8 cellular contexts compared by ENCODE assay signal in genomic region chr22:27800250-27801131, GRCh38. TPM values are rescaled to one million over a fixed set of nuclear protein-coding genes. Genes with fewer than 3 reads are reported as not detected.
A peak's percentile ranks its signal among the peaks of the same experiment; 100 is the strongest.
DNase-seq lines count a peak whose midpoint lies in the region; ATAC-seq and TF ChIP-seq lines count a peak whose summit lies in the region.

No MANE protein-coding gene starts in this region.

- POLR2A ChIA-PET in WTC11 (lab: Charles Lee) = interaction anchor here (0.9 to 1.2 kb wide), 3 partner anchors 28 to 129 kb away, joined by 3 to 5 read pairs (median 4); no protein-coding TSS in a partner anchor

- peak overlapping the region; percentile 55 for H3K4me3 Mint-ChIP-seq in WTC11

- no peak overlapping the region for H3K27ac Mint-ChIP-seq in WTC11

- peaks cover 42% of the 10 kb centered on the region for H3K4me1 Mint-ChIP-seq in WTC11

- peaks cover 3 to 63% (median 36%) of the 10 kb centered on the region in 9 donors for H3K4me1 ChIP-seq in heart right ventricle

- TF ChIP-seq CTCF in WTC11 (IDR thresholded peaks at IDR 0.05) = no peak
- TF ChIP-seq CTCF in heart right ventricle (IDR thresholded peaks at IDR 0.05) = no peak

- DNase-seq in GM03348 (ENCODE audit: low spot score) = peak; percentile 82
- peak; percentile 49 for DNase-seq in WTC11 (ENCODE audit: low spot score)
- DNase-seq in heart right ventricle = peak in 1 of 2 donors; percentile 52
- DNase-seq in sciatic nerve (ENCODE audit: low spot score) = peak; percentile 62
- no peak for DNase-seq in NCI-H2171 (lab: John Stamatoyannopoulos, UW)
- no peak for DNase-seq in DMS53 (lab: John Stamatoyannopoulos, UW)
- no peak for DNase-seq in DMS114 treated with DMSO at 0.1 percent for 48 hours (lab: John Stamatoyannopoulos, UW; ENCODE audit: unreplicated experiment)

- no peaks in the 10 kb centered on the region for H3K9me3 ChIP-seq in heart right ventricle

- CTCF ChIA-PET in WTC11 (lab: Charles Lee) = interaction anchor here (0.7 to 1.4 kb wide), 2 partner anchors 9 to 391 kb away, joined by 3 read pairs; no protein-coding TSS in a partner anchor

- peaks cover 83% of the 10 kb centered on the region for H3K27me3 Mint-ChIP-seq in WTC11 (ENCODE audit: low read depth)

- peaks cover 0 to 15% (median 0%) of the 10 kb centered on the region in 9 donors for H3K36me3 ChIP-seq in heart right ventricle

- ATAC-seq in WTC11 = no peak; the same call in 1 of the 2 replicates
- ATAC-seq in heart right ventricle = peak; percentile 5 to 46 (median 26)
- peak; percentile 23 for ATAC-seq in sciatic nerve
- no peak for ATAC-seq in HG02588 (IDR thresholded peaks at IDR 0.05; ENCODE audit: unreplicated experiment)

- peaks cover 0 to 80% (median 15%) of the 10 kb centered on the region in 7 donors for H3K27me3 ChIP-seq in heart right ventricle

- no peaks in the 10 kb centered on the region for H3K36me3 Mint-ChIP-seq in WTC11

- intact Hi-C loops in heart right ventricle (cut with DNase I) = loop anchor here (2.0 to 10.0 kb wide), 16 partner anchors 74 to 1126 kb away; no protein-coding TSS in a partner anchor
- intact Hi-C loops in sciatic nerve (cut with DNase I) = loop anchor here (5.0 to 10.0 kb wide), 2 partner anchors 196 to 398 kb away; no protein-coding TSS in a partner anchor

- H3K27ac ChIP-seq in heart right ventricle = peak overlapping the region; percentile 77 to 95 (median 87)

- no peaks in the 10 kb centered on the region for H3K9me3 Mint-ChIP-seq in WTC11

- 1 to 2% methylated on average over 67 to 73 of the region's 73 CpGs for WGBS in heart right ventricle, 2 donors

- peak overlapping the region; percentile 57 to 93 (median 73) for H3K4me3 ChIP-seq in heart right ventricle

TF ChIP-seq in WTC11, 78 proteins besides CTCF, POLR2A, EP300 and RAD21:
- TF ChIP-seq FOXK1 (CRISPR knock-in tag; IDR thresholded peaks at IDR 0.05) = no peak
- TF ChIP-seq GRHL2 (CRISPR knock-in tag; IDR thresholded peaks at IDR 0.05; ENCODE audit: insufficient replicate concordance, severe bottlenecking) = no peak
- TF ChIP-seq FOXP4 (CRISPR knock-in tag; IDR thresholded peaks at IDR 0.05) = 0 out of 2 replicates have a peak, but pooled peaks have one; percentile 25
- no peak for TF ChIP-seq AR (CRISPR knock-in tag; IDR thresholded peaks at IDR 0.05)
- TF ChIP-seq ELF4 (CRISPR knock-in tag; IDR thresholded peaks at IDR 0.05; ENCODE audit: low read depth) = no peak
- no peak for TF ChIP-seq SP1 (CRISPR knock-in tag; conservative IDR thresholded peaks at IDR 0.05)
- TF ChIP-seq NFATC4 (CRISPR knock-in tag; IDR thresholded peaks at IDR 0.05) = no peak
- peak; percentile 85 for TF ChIP-seq ZNF423 (CRISPR knock-in tag; IDR thresholded peaks at IDR 0.05)
- TF ChIP-seq ZNF396 (CRISPR knock-in tag; IDR thresholded peaks at IDR 0.05; ENCODE audit: borderline replicate concordance) = no peak
- TF ChIP-seq ZBTB43 (CRISPR knock-in tag; IDR thresholded peaks at IDR 0.05) = no peak; the same call in 1 of the 2 replicates
- TF ChIP-seq SMAD4 (CRISPR knock-in tag; IDR thresholded peaks at IDR 0.05) = no peak
- peak; percentile 19; the same call in 1 of the 2 replicates for TF ChIP-seq HMGXB4 (CRISPR knock-in tag; IDR thresholded peaks at IDR 0.05)
- no peak for TF ChIP-seq CREM (CRISPR knock-in tag; IDR thresholded peaks at IDR 0.05)
- TF ChIP-seq CREB1 (CRISPR knock-in tag; IDR thresholded peaks at IDR 0.05) = no peak
- no peak for TF ChIP-seq STAT6 (CRISPR knock-in tag; conservative IDR thresholded peaks at IDR 0.05; ENCODE audit: low read depth)
- TF ChIP-seq ZNF263 (CRISPR knock-in tag; IDR thresholded peaks at IDR 0.05; ENCODE audit: low read depth) = 0 out of 2 replicates have a peak, but pooled peaks have one; percentile 10
- no peak for TF ChIP-seq EMX1 (CRISPR knock-in tag; IDR thresholded peaks at IDR 0.05)
- no peak for TF ChIP-seq ZNF219 (CRISPR knock-in tag; IDR thresholded peaks at IDR 0.05; ENCODE audit: borderline replicate concordance)
- 0 out of 2 replicates have a peak, but pooled peaks have one; percentile 8 for TF ChIP-seq MYBL2 (CRISPR knock-in tag; IDR thresholded peaks at IDR 0.05)

RNA-seq across cellular contexts. Expression of gene MN1, which starts 1.1 kb away (rescaled TPM):
- total RNA-seq in WTC11 (2021) (16.3 to 21.3 TPM (median 16.7 TPM) in 3 replicates), heart right ventricle (1 to 10 TPM; 3.6 to 8.3 (median 6.1) TPM), sciatic nerve (10.4 TPM)
- polyA plus RNA-seq in heart right ventricle = 1 to 10 TPM; 2.3 to 3.4 TPM

Comparison
In these comparisons a context has a peak if more than half of its experiments do, and no peak if none do; other contexts are left out.
1. DNase-seq: peak in GM03348 (single experiment), WTC11 (single experiment) and sciatic nerve (single experiment); none in NCI-H2171 (single experiment), DMS53 (single experiment) and DMS114 treated with DMSO at 0.1 percent for 48 hours (single experiment).
2. ATAC-seq: peak in heart right ventricle (8 of 8) and sciatic nerve (single experiment); none in WTC11 (single experiment) and HG02588 (single experiment).